22 cellular contexts compared by ENCODE assay signal in the genomic region with DNA sequence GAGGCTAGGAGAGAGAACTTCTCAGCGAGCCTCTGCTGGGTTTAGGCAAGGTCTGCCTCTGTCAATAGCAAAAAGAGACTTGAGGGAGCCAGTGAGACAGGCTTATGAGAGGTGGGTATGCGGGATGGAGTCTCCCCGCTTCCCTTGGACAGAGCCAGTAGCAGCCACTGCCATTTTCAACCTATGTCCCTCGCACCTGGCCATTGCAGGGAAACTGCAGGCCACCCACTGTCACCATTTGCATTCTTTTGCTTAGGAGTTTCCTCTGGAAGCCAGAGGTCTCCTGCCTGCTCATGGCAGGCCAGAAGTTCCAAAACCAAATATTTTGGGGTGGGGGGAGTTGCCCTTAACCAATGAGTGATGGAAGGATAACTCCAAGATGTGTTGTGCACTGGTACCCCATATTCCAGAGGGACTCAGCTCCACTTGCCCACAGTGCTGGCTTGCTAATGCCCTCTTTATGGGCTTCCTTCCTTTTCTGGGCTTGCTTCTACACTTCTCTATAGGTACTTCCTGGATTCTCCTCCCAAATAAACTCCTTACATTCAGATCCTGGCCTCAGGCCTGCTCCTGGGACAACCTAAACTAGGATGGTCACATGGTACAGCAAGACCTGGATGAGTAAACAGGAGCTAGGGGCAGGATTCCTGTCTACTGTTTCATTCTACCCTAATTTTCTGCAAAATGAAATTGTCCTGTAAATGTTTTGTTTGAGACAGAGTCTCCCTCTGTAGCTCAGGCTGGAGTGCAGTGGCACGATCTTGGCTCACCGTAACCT.
"Had no signal": no experiment of that assay in that cellular context is flagged by ENCODE, and none has a peak within 500 bp of the region (broad histone marks: within the 10 kb centered on the region; RNA-seq: fewer than 3 reads in every experiment).

No MANE protein-coding gene starts in this region.

- DNase-seq: activated CD4-positive, alpha-beta T cell treated with anti-CD3 and anti-CD28 coated beads for 1 hour; activated CD4-positive, alpha-beta T cell treated with anti-CD3 and anti-CD28 coated beads, Interleukin-2, amount 50 U/mL, for 1 hour; activated CD8-positive, alpha-beta T cell treated with anti-CD3 and anti-CD28 coated beads for 36 hours; activated naive CD8-positive, alpha-beta T cell treated with anti-CD3 and anti-CD28 coated beads, Interleukin-2, amount 50 U/mL, for 24 hours; activated T-cell treated with anti-CD3 and anti-CD28 coated beads, Interleukin-2, amount 50 U/mL, for 48 hours; esophagus squamous epithelium; foreskin melanocyte; heart right ventricle; left cardiac atrium; mammary epithelial cell; naive B cell; nephron progenitor cell; right lobe of liver; stimulated activated CD4-positive, alpha-beta T cell treated with anti-CD3 and anti-CD28 coated beads, Interleukin-2, amount 100 ng/mL, for 48 hours; stimulated activated naive CD4-positive, alpha-beta T cell treated with Interleukin-2 at 50 U/mL for 16 hours; T-helper 17 cell; T1000; uterus had no signal

- H3K27ac ChIP-seq: coronary artery, epithelial cell of prostate, esophagus squamous epithelium, heart right ventricle, neutrophil, right lobe of liver, thoracic aorta, uterus had no signal

- ATAC-seq: activated CD8-positive, alpha-beta T cell treated with anti-CD3 and anti-CD28 coated beads for 36 hours; activated naive CD8-positive, alpha-beta T cell treated with anti-CD3 and anti-CD28 coated beads, Interleukin-2, amount 50 U/mL, for 24 hours; right lobe of liver; T-helper 17 cell had no signal
